ENCODE assay signal across 1 cellular context in the genomic region with DNA sequence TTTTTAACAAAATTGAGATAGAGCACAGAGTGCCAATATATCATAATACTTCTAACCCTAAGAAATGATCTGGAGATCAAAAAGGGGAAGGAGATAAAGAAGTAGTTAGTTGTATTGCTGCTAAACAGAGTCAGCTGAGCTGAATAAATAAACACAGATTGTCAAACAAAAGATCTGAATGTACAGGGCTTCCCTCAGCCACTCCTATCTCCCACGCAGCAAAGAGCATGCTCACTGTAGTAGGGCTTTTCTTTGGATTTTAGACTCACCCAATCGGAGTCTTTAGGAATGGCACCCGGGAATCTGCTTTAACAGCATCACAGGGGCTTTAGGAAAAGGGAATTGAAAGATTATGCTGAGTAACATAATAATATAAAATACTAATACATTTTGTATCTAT.
TF ChIP-seq lines count a peak whose summit lies in the region.

No MANE protein-coding gene starts in this region.

TF ChIP-seq in K562, 482 proteins besides CTCF, POLR2A, EP300 and RAD21 (continued from another document):
- TF ChIP-seq, protein P1, sequence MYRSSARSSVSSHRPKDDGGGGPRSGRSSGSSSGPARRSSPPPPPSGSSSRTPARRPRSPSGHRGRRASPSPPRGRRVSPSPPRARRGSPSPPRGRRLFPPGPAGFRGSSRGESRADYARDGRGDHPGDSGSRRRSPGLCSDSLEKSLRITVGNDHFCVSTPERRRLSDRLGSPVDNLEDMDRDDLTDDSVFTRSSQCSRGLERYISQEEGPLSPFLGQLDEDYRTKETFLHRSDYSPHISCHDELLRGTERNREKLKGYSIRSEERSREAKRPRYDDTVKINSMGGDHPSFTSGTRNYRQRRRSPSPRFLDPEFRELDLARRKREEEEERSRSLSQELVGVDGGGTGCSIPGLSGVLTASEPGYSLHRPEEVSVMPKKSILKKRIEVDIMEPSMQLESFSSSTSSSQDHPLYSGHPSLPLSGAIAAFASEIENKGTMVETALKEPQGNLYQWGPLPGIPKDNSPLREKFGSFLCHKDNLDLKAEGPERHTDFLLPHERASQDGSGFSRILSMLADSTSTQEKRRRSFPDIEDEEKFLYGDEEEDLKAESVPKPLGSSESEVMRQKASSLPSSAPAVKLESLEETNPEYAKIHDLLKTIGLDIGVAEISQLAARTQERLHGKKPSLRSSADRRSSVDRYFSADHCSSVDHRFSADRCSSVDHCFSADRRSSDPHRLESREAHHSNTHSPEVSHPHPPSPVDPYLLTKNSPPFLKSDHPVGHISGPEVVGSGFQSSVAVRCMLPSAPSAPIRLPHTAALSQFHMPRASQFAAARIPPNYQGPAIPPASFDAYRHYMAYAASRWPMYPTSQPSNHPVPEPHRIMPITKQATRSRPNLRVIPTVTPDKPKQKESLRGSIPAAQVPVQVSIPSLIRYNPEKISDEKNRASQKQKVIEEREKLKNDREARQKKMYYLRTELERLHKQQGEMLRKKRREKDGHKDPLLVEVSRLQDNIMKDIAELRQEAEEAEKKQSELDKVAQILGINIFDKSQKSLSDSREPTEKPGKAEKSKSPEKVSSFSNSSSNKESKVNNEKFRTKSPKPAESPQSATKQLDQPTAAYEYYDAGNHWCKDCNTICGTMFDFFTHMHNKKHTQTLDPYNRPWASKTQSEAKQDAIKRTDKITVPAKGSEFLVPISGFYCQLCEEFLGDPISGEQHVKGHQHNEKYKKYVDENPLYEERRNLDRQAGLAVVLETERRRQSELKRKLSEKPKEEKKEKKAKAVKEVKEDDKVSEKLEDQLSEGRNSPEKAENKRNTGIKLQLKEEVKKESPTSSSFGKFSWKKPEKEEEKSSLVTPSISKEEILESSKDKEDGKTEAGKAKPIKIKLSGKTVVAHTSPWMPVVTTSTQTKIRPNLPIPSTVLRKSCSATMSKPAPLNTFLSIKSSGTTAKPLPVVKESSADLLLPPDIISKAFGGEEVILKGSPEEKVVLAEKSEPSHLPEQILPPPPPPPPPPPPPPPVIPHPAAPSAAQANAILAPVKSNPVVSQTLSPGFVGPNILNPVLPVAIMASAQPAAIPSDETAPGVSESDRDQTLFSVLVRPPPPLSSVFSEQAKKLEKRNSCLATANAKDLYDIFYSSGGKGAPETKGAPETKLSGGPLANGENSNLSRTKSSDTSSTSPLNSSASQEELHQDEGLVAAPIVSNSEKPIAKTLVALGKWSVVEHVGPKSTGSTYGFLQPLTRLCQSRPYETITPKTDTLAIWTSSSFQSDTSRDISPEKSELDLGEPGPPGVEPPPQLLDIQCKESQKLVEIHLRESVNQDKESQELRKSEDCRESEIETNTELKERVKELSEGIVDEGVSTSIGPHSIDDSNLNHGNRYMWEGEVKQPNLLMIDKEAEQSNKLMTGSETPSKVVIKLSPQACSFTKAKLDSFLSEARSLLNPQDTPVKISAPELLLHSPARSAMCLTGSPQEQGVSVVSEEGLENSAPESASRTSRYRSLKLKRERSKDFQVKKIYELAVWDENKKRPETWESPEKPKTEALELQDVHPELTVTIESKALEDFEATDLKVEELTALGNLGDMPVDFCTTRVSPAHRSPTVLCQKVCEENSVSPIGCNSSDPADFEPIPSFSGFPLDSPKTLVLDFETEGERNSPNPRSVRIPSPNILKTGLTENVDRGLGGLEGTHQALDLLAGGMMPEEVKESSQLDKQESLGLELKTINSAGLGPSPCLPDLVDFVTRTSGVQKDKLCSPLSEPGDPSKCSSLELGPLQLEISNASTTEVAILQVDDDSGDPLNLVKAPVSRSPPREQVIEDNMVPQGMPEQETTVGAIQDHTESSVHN (IDR thresholded peaks at IDR 0.05; ENCODE audit: borderline replicate concordance in 1 of 2, low read depth in 1 of 2): 0 out of 4 replicates have a peak, but pooled peaks of 1 of the 2 experiments have one; percentile 35
- TF ChIP-seq, protein P2, sequence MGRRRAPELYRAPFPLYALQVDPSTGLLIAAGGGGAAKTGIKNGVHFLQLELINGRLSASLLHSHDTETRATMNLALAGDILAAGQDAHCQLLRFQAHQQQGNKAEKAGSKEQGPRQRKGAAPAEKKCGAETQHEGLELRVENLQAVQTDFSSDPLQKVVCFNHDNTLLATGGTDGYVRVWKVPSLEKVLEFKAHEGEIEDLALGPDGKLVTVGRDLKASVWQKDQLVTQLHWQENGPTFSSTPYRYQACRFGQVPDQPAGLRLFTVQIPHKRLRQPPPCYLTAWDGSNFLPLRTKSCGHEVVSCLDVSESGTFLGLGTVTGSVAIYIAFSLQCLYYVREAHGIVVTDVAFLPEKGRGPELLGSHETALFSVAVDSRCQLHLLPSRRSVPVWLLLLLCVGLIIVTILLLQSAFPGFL (CRISPR knock-in tag; IDR thresholded peaks at IDR 0.05): no peak
- TF ChIP-seq ZKSCAN1 (IDR thresholded peaks at IDR 0.05; ENCODE audit: low read depth, low read length) (no peak), GABPA (tag; conservative IDR thresholded peaks at IDR 0.05; ENCODE audit: low read depth) (no peak), FOXA1 (IDR thresholded peaks at IDR 0.05; ENCODE audit: borderline replicate concordance) (peak; percentile 32; the same call in 1 of the 2 replicates), ZNF699 (CRISPR knock-in tag; IDR thresholded peaks at IDR 0.05; ENCODE audit: insufficient replicate concordance) (no peak), RCOR1 (IDR thresholded peaks at IDR 0.05; ENCODE audit: borderline replicate concordance in 1 of 2, low read depth in 2 of 2, low read length in 2 of 2) (peak in 1 of 2 experiments; percentile 61; a peak in 1 of 4 replicates), FOSL1 (tag; conservative IDR thresholded peaks at IDR 0.05) (no peak)
- TF ChIP-seq, protein P3, sequence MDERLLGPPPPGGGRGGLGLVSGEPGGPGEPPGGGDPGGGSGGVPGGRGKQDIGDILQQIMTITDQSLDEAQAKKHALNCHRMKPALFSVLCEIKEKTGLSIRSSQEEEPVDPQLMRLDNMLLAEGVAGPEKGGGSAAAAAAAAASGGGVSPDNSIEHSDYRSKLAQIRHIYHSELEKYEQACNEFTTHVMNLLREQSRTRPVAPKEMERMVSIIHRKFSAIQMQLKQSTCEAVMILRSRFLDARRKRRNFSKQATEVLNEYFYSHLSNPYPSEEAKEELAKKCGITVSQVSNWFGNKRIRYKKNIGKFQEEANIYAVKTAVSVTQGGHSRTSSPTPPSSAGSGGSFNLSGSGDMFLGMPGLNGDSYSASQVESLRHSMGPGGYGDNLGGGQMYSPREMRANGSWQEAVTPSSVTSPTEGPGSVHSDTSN (CRISPR knock-in tag; IDR thresholded peaks at IDR 0.05; ENCODE audit: low read depth): no peak
- TF ChIP-seq, protein P3 (tag; conservative IDR thresholded peaks at IDR 0.05; ENCODE audit: low read depth): peak; percentile 34; the same call in 1 of the 2 replicates
TF ChIP-seq in K562: peak in this region for 11.
